In the genomic region with DNA sequence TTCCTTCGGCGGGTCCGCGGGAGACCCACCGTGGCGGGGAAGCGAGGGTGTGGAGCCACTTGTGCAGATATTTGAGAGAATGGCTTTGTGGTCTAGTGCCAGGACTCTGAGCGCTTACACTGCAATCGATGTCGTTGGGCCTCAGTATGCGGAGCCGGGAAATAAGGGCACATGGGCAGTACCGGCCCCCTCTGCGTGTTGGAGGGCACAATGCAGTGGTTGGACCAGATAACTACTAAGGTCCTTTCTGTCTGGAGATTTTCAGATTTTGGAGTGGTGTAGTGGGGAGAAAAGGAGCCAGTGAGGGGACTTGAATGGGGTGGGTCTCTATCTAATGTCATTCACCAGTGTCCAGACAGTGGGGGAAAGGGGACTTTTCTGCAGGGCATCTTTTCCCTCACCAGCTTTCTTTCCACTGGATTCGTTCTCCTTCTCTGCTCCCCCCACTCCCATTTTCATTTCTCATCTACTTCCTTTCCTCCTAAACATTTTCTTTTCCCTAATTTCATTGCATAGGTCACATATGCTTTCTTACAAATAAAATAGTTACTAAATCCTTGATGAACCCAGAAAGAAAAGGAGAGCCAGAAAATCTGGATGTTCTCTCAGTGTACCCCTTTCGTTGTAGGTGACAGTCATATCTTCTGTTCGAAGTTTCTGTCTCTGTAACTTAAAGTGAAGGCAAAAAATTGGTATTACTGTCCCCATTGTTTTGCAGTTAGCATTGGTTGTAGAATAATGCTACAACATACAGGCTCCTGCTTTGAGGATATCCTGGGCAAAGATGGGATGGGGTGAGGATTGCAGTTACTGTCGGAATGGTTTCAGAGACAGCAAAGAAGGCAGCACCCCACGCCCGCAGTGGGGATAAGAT, we compare ENCODE assay signal across 8 cellular contexts.
DNase-seq lines count a peak whose midpoint lies in the region; ATAC-seq and TF ChIP-seq lines count a peak whose summit lies in the region.

No MANE protein-coding gene starts in this region.

- peaks cover 47% of the 10 kb centered on the region for H3K27me3 Mint-ChIP-seq in dendritic cell treated with granulocyte-macrophage colony-stimulating factor and Interleukin-4, amounts not matched to agents 40 ng/mL and 50 ng/mL, for 4 days
- peaks cover 60% of the 10 kb centered on the region for H3K27me3 Mint-ChIP-seq in nephron (ENCODE audit: low read depth)

- DNase-seq in NCI-H1105 treated with DMSO at 0.1 percent for 48 hours (lab: John Stamatoyannopoulos, UW) (peak; percentile 19), NCI-H1105 (lab: John Stamatoyannopoulos, UW) (no peak), NCI-H69 (lab: John Stamatoyannopoulos, UW) (peak; percentile 59), AML-193 (lab: John Stamatoyannopoulos, UW) (no peak)
- no peak for DNase-seq in effector CD4-positive, alpha-beta T cell

- peak overlapping the region; percentile 91 for H3K4me3 Mint-ChIP-seq in dendritic cell treated with granulocyte-macrophage colony-stimulating factor and Interleukin-4, amounts not matched to agents 40 ng/mL and 50 ng/mL, for 4 days
- peak overlapping the region; percentile 80 to 94 (median 93) for H3K4me3 Mint-ChIP-seq in nephron

- H3K27ac Mint-ChIP-seq in dendritic cell treated with granulocyte-macrophage colony-stimulating factor and Interleukin-4, amounts not matched to agents 40 ng/mL and 50 ng/mL, for 4 days, result peak overlapping the region; percentile 96
- peak overlapping the region in 1 of 3 experiments; percentile 17 for H3K27ac Mint-ChIP-seq in nephron

- no peak for TF ChIP-seq CTCF in nephron (IDR thresholded peaks at IDR 0.05; ENCODE audit: unreplicated experiment in 3 of 3)

- H3K9me3 Mint-ChIP-seq in dendritic cell treated with granulocyte-macrophage colony-stimulating factor and Interleukin-4, amounts not matched to agents 40 ng/mL and 50 ng/mL, for 4 days, result no peaks in the 10 kb centered on the region
- no peaks in the 10 kb centered on the region for H3K9me3 Mint-ChIP-seq in nephron

- peaks cover 80% of the 10 kb centered on the region for H3K4me1 Mint-ChIP-seq in dendritic cell treated with granulocyte-macrophage colony-stimulating factor and Interleukin-4, amounts not matched to agents 40 ng/mL and 50 ng/mL, for 4 days (ENCODE audit: low read depth)
- H3K4me1 Mint-ChIP-seq in nephron, result peaks cover 44% of the 10 kb centered on the region

- no peak for ATAC-seq in GM21619 (IDR thresholded peaks at IDR 0.05; ENCODE audit: unreplicated experiment)

- H3K36me3 Mint-ChIP-seq in dendritic cell treated with granulocyte-macrophage colony-stimulating factor and Interleukin-4, amounts not matched to agents 40 ng/mL and 50 ng/mL, for 4 days (ENCODE audit: low read depth), result peaks cover 11% of the 10 kb centered on the region
- H3K36me3 Mint-ChIP-seq in nephron (ENCODE audit: low read depth), result no peaks in the 10 kb centered on the region

- intact Hi-C loops in dendritic cell treated with granulocyte-macrophage colony-stimulating factor and Interleukin-4, amounts not matched to agents 40 ng/mL and 50 ng/mL, for 4 days (cut with micrococcal nuclease), result loop anchor here (2.0 kb wide), 2 partner anchors 51 to 67 kb away; no protein-coding TSS in a partner anchor

Comparison
In these comparisons a context has a peak if more than half of its experiments do, and no peak if none do; other contexts are left out.
1. DNase-seq: peak in NCI-H1105 treated with DMSO at 0.1 percent for 48 hours (single experiment) and NCI-H69 (single experiment); none in NCI-H1105 (single experiment), AML-193 (0 of 2) and effector CD4-positive, alpha-beta T cell (single experiment).